In the genomic region with DNA sequence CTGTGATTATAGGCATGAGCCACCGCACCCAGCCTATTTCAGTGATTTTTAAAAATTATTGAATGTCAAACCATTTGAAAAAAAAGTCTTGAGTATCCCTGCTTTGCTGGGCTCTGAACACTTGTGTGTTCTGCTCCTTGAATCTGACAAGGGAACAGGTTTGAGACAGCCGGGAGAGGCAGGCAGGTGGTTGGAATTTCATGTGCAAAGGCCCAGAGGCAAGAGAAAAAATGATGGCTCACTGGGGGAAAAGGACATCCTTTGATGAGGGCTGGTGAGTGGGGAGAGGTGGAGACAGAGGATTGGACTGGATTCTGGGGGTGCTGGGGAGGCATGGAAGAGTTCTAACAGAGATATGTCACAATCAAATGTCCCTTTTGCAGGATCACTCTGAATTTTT, we compare ENCODE assay signal across 18 cellular contexts. TPM values are rescaled to one million over a fixed set of nuclear protein-coding genes. Genes with fewer than 3 reads are reported as not detected.
DNase-seq lines count a peak whose midpoint lies in the region; ATAC-seq and TF ChIP-seq lines count a peak whose summit lies in the region.
"Had no signal": no experiment of that assay in that cellular context is flagged by ENCODE, and none has a peak within 500 bp of the region (broad histone marks: within the 10 kb centered on the region; RNA-seq: fewer than 3 reads in every experiment).

No MANE protein-coding gene starts in this region.

- no peaks in the 10 kb centered on the region for H3K79me2 ChIP-seq in smooth muscle cell (ENCODE audit: low read depth)

- H3K27ac Mint-ChIP-seq in nephron progenitor cell, result peak overlapping the region; percentile 99

- peaks cover 5% of the 10 kb centered on the region for H3K9me3 Mint-ChIP-seq in nephron progenitor cell

- H3K4me1 ChIP-seq in tibial artery (peaks cover 0 to 30% (median 25%) of the 10 kb centered on the region in 4 donors), smooth muscle cell (ENCODE audit: low read depth) (peaks cover 20% of the 10 kb centered on the region)

- CTCF ChIA-PET in RWPE1 (lab: Yijun Ruan, JAX), result no interaction called here

- intact Hi-C loops in tibial artery (cut with DNase I; ENCODE audit: low total_unique reads), result no loop called here

- no peak overlapping the region for H3K9ac ChIP-seq in smooth muscle cell (ENCODE audit: low read depth)
- H3K9ac ChIP-seq: BLaER1 had no signal

- H2AFZ ChIP-seq in smooth muscle cell (ENCODE audit: low read depth), result no peak overlapping the region

- TF ChIP-seq CTCF in RWPE1 (conservative IDR thresholded peaks at IDR 0.05; ENCODE audit: low read depth), result no peak
- TF ChIP-seq CTCF in coronary artery (IDR thresholded peaks at IDR 0.05), result no peak
- no peak for TF ChIP-seq CTCF in nephron progenitor cell (IDR thresholded peaks at IDR 0.05)
- no peak for TF ChIP-seq CTCF in tibial artery (IDR thresholded peaks at IDR 0.05)
- TF ChIP-seq CTCF in smooth muscle cell (IDR thresholded peaks at IDR 0.05; ENCODE audit: borderline replicate concordance, insufficient read depth, poor library complexity, severe bottlenecking), result no peak

- no peaks in the 10 kb centered on the region for H4K20me1 ChIP-seq in smooth muscle cell (ENCODE audit: low read depth)
- H4K20me1 ChIP-seq: BLaER1 had no signal

- H3F3A ChIP-seq in smooth muscle cell (ENCODE audit: low read depth), result peaks cover 3% of the 10 kb centered on the region

- POLR2A ChIA-PET in RWPE1 (lab: Yijun Ruan, JAX; ENCODE audit: low non-redundant PET), result no interaction called here

- H3K36me3 ChIP-seq in tibial artery, result no peaks in the 10 kb centered on the region
- H3K36me3 ChIP-seq in smooth muscle cell (ENCODE audit: low read depth), result no peaks in the 10 kb centered on the region
- H3K36me3 ChIP-seq: BLaER1, SJSA1 had no signal

- H3K4me3 ChIP-seq in coronary artery, result no peak overlapping the region
- H3K4me3 ChIP-seq in tibial artery, result no peak overlapping the region
- no peak overlapping the region for H3K4me3 ChIP-seq in smooth muscle cell
- H3K4me3 ChIP-seq: BLaER1, body of pancreas, SJSA1 had no signal

- peak overlapping the region; percentile 49 for H3K4me3 Mint-ChIP-seq in nephron progenitor cell

- ATAC-seq in HG02884 (IDR thresholded peaks at IDR 0.05; ENCODE audit: unreplicated experiment) (no peak), GM18873 (IDR thresholded peaks at IDR 0.05; ENCODE audit: low FRiP score, unreplicated experiment) (no peak)
- ATAC-seq: body of pancreas had no signal

- no peaks in the 10 kb centered on the region for H3K27me3 ChIP-seq in tibial artery
- no peaks in the 10 kb centered on the region for H3K27me3 ChIP-seq in smooth muscle cell (ENCODE audit: low read depth)
- H3K27me3 ChIP-seq: BLaER1, body of pancreas, SJSA1 had no signal

- peaks cover 4% of the 10 kb centered on the region for H3K27me3 Mint-ChIP-seq in nephron progenitor cell (ENCODE audit: low read depth, poor library complexity)

- H3K9me3 ChIP-seq in tibial artery, result no peaks in the 10 kb centered on the region
- H3K9me3 ChIP-seq in smooth muscle cell (replicated peaks; ENCODE audit: low read depth), result no peaks in the 10 kb centered on the region
- H3K9me3 ChIP-seq: BLaER1, body of pancreas, SJSA1 had no signal

- peaks cover 56% of the 10 kb centered on the region for H3K4me1 Mint-ChIP-seq in nephron progenitor cell

- H3K27ac ChIP-seq in RWPE1 (peak overlapping the region; percentile 98), coronary artery (peak overlapping the region; percentile 11 to 96), tibial artery (peak overlapping the region; percentile 94 to 95), smooth muscle cell (ENCODE audit: low read depth) (no peak overlapping the region)
- H3K27ac ChIP-seq: SJSA1 had no signal

- no peak for DNase-seq in RWPE1 (ENCODE audit: low spot score)
- DNase-seq in coronary artery (ENCODE audit: low spot score), result no peak
- no peak for DNase-seq in nephron progenitor cell
- DNase-seq in tibial artery, result no peak
- DNase-seq in smooth muscle cell (lab: John Stamatoyannopoulos, UW; ENCODE audit: unreplicated experiment), result no peak
- DNase-seq: activated CD8-positive, alpha-beta memory T cell treated with anti-CD3 and anti-CD28 coated beads, Interleukin-2, amount 50 U/mL, for 4 hours; activated naive CD4-positive, alpha-beta T cell treated with Interleukin-2 at 50 U/mL for 16 hours; body of pancreas; DMS53; effector CD4-positive, alpha-beta T cell; HCEC 1CT; NCI-H187 treated with DMSO at 0.1 percent for 48 hours; NCI-H446 treated with DMSO at 0.1 percent for 48 hours; T-helper 9 cell had no signal

- H3K4me2 ChIP-seq in smooth muscle cell, result no peak overlapping the region
- H3K4me2 ChIP-seq: BLaER1 had no signal

- no peaks in the 10 kb centered on the region for H3K36me3 Mint-ChIP-seq in nephron progenitor cell (ENCODE audit: low read depth)

- 90% methylated on average over 2 of the region's 2 CpGs for WGBS in smooth muscle cell (ENCODE audit: low lambda C conversion rate)

RNA-seq across cellular contexts. Expression of gene WASF2, which starts 13.1 kb away (rescaled TPM):
- total RNA-seq in smooth muscle cell, result 26.7 and 34.3 TPM in 2 replicates
- polyA plus RNA-seq in smooth muscle cell, result 46.1 and 76.2 TPM in 2 replicates
